Comparison of ENCODE assay signal across 28 cellular contexts in genomic region chr2:185181901-185182300, GRCh38.
DNase-seq lines count a peak whose midpoint lies in the region; ATAC-seq, FAIRE-seq and TF ChIP-seq lines count a peak whose summit lies in the region.
"Had no signal": no experiment of that assay in that cellular context is flagged by ENCODE, and none has a peak within 500 bp of the region (broad histone marks: within the 10 kb centered on the region; RNA-seq: fewer than 3 reads in every experiment).

No MANE protein-coding gene starts in this region.

- H3K27me3 ChIP-seq in HL-60 (ENCODE audit: insufficient read depth, poor library complexity, severe bottlenecking) = no peaks in the 10 kb centered on the region
- no peaks in the 10 kb centered on the region for H3K27me3 ChIP-seq in bronchial epithelial cell (ENCODE audit: control insufficient read depth, insufficient read depth, low read length)
- no peaks in the 10 kb centered on the region for H3K27me3 ChIP-seq in suprapubic skin
- H3K27me3 ChIP-seq: Peyer's patch had no signal

- H3K27ac ChIP-seq in HL-60 (replicated peaks) (peak overlapping the region; percentile 18; the same call in 1 of the 2 replicates), suprapubic skin (no peak overlapping the region)
- H3K27ac ChIP-seq: A549, C4-2B, Peyer's patch had no signal

- no peaks in the 10 kb centered on the region for H3K9me3 ChIP-seq in suprapubic skin
- H3K9me3 ChIP-seq: A549, Caco-2, Peyer's patch, SK-N-SH had no signal

- no peak for ATAC-seq in HG03571 (IDR thresholded peaks at IDR 0.05; ENCODE audit: unreplicated experiment)
- ATAC-seq: A549; CD8-positive, alpha-beta T cell; K562 had no signal

- DNase-seq in DMS53 (lab: John Stamatoyannopoulos, UW) (peak; percentile 41), HL-60 (ENCODE audit: low read depth in 1 of 2, low spot score in 1 of 2) (peak in 1 of 2 experiments; percentile 8), NCI-H460 (ENCODE audit: extremely low read depth, low read depth) (peak; percentile 18), bronchial epithelial cell (ENCODE audit: low read depth) (peak; percentile 2), AML-193 (lab: John Stamatoyannopoulos, UW) (no peak), suprapubic skin (ENCODE audit: low spot score in 2 of 2) (no peak), AG20443 (ENCODE audit: low spot score) (no peak)
- DNase-seq: Caco-2; CD8-positive, alpha-beta T cell; DMS 273 treated with DMSO at 0.1 percent for 48 hours; DND-41; Kasumi-1; NCI-H1048; NCI-H1417 treated with DMSO at 0.1 percent for 48 hours; NCI-H1694 treated with DMSO at 0.1 percent for 48 hours; NCI-H2171; NCI-H226; NCI-H524; Peyer's patch; SK-N-SH; T-helper 2 cell had no signal

- TF ChIP-seq POLR2A in suprapubic skin (IDR thresholded peaks at IDR 0.05) = no peak

- no peak for FAIRE-seq in bronchial epithelial cell (lab: Jason Lieb, UNC)
- FAIRE-seq: A549, GM12892, H54, HTR-8/SVneo, K562 had no signal

- TF ChIP-seq CTCF in HL-60 (IDR thresholded peaks at IDR 0.05; ENCODE audit: insufficient read depth, low read length) (no peak), bronchial epithelial cell (IDR thresholded peaks at IDR 0.05; ENCODE audit: insufficient read depth, low read length, severe bottlenecking) (no peak), suprapubic skin (IDR thresholded peaks at IDR 0.05) (no peak)

- H3K4me3 ChIP-seq in HL-60 (replicated peaks; ENCODE audit: insufficient read depth, low read length) (no peak overlapping the region), bronchial epithelial cell (ENCODE audit: low read depth, low read length) (no peak overlapping the region), suprapubic skin (no peak overlapping the region)
- H3K4me3 ChIP-seq: A549, K562, Peyer's patch had no signal

- no peak for TF ChIP-seq EP300 in suprapubic skin (IDR thresholded peaks at IDR 0.05)

- H3K36me3 ChIP-seq in bronchial epithelial cell (ENCODE audit: control insufficient read depth, insufficient read depth, low read length) (no peaks in the 10 kb centered on the region), suprapubic skin (no peaks in the 10 kb centered on the region)
- H3K36me3 ChIP-seq: Peyer's patch had no signal

- WGBS in suprapubic skin = 83% methylated on average over 3 of the region's 3 CpGs

- H3K4me1 ChIP-seq in suprapubic skin = no peaks in the 10 kb centered on the region
- H3K4me1 ChIP-seq: A549, Caco-2, Peyer's patch had no signal

Comparison
In these comparisons a context has a peak if more than half of its experiments do, and no peak if none do; other contexts are left out.
1. DNase-seq: peak in DMS53 (single experiment), NCI-H460 (single experiment) and bronchial epithelial cell (single experiment); none in AML-193 (0 of 2), suprapubic skin (0 of 2) and AG20443 (single experiment).